In genomic region chr10:22816298-22816653, GRCh38 we compare ENCODE assay signal across 11 cellular contexts.
A peak's percentile ranks its signal among the peaks of the same experiment; 100 is the strongest.
DNase-seq lines count a peak whose midpoint lies in the region; ATAC-seq and TF ChIP-seq lines count a peak whose summit lies in the region.
"Had no signal": no experiment of that assay in that cellular context is flagged by ENCODE, and none has a peak within 500 bp of the region (broad histone marks: within the 10 kb centered on the region; RNA-seq: fewer than 3 reads in every experiment).

No MANE protein-coding gene starts in this region.

- no peaks in the 10 kb centered on the region for H3K27me3 ChIP-seq in breast epithelium
- no peaks in the 10 kb centered on the region for H3K27me3 ChIP-seq in upper lobe of right lung
- H3K27me3 ChIP-seq in esophagus squamous epithelium: no peaks in the 10 kb centered on the region

- ATAC-seq in upper lobe of right lung: peak; percentile 39
- no peak for ATAC-seq in WTC11

- no peaks in the 10 kb centered on the region for H3K27me3 Mint-ChIP-seq in MCF 10A (ENCODE audit: insufficient read depth, unreplicated experiment)
- peaks cover 29% of the 10 kb centered on the region for H3K27me3 Mint-ChIP-seq in WTC11 (ENCODE audit: low read depth)

- intact Hi-C loops in MCF 10A (cut with micrococcal nuclease): loop anchor here (2.0 kb wide), 2 partner anchors 77 to 195 kb away; no protein-coding TSS in a partner anchor
- intact Hi-C loops in breast epithelium (cut with DNase I; ENCODE audit: low total_unique reads): no loop called here
- intact Hi-C loops in upper lobe of right lung (cut with DNase I): no loop called here
- intact Hi-C loops in esophagus squamous epithelium (cut with DNase I): no loop called here

- POLR2A ChIA-PET in MCF 10A (lab: Yijun Ruan, JAX) (no interaction called here), WTC11 (lab: Charles Lee) (no interaction called here)

- DNase-seq in MCF 10A (ENCODE audit: unreplicated experiment) (peak; percentile 92), breast epithelium (ENCODE audit: low spot score in 2 of 2) (no peak), RPMI8226 (peak; percentile 57), fibroblast of peridontal ligament (ENCODE audit: extremely low read depth) (peak; percentile 89), upper lobe of right lung (no peak), WTC11 (ENCODE audit: low spot score) (no peak), NCI-H510A treated with DMSO at 0.1 percent for 48 hours (lab: John Stamatoyannopoulos, UW) (no peak), esophagus squamous epithelium (lab: John Stamatoyannopoulos, UW) (no peak)
- DNase-seq: NCI-H1694, pancreas had no signal

- 72 to 73% methylated on average over 4 of the region's 4 CpGs for WGBS in esophagus squamous epithelium, 2 donors

- H3K4me3 Mint-ChIP-seq in MCF 10A (ENCODE audit: unreplicated experiment) (peak overlapping the region; percentile 38), WTC11 (no peak overlapping the region)
- H3K4me3 Mint-ChIP-seq: CD8-positive, alpha-beta T cell had no signal

- H3K4me1 Mint-ChIP-seq in MCF 10A (ENCODE audit: insufficient read depth, unreplicated experiment) (peaks cover 16% of the 10 kb centered on the region), WTC11 (peaks cover 1% of the 10 kb centered on the region)

- H3K9me3 Mint-ChIP-seq in MCF 10A (ENCODE audit: unreplicated experiment) (no peaks in the 10 kb centered on the region), WTC11 (peaks cover 1% of the 10 kb centered on the region; the same call in 1 of the 2 replicates)
- H3K9me3 Mint-ChIP-seq: CD8-positive, alpha-beta T cell had no signal

- H3K27ac ChIP-seq in breast epithelium (no peak overlapping the region), upper lobe of right lung (no peak overlapping the region), esophagus squamous epithelium (no peak overlapping the region)
- H3K27ac ChIP-seq: pancreas had no signal

- no peak for TF ChIP-seq CTCF in MCF 10A (IDR thresholded peaks at IDR 0.05; ENCODE audit: unreplicated experiment)
- TF ChIP-seq CTCF in breast epithelium (IDR thresholded peaks at IDR 0.05): no peak
- TF ChIP-seq CTCF in upper lobe of right lung (IDR thresholded peaks at IDR 0.05): no peak
- TF ChIP-seq CTCF in WTC11 (IDR thresholded peaks at IDR 0.05): no peak
- no peak for TF ChIP-seq CTCF in esophagus squamous epithelium (IDR thresholded peaks at IDR 0.05)

- H3K36me3 Mint-ChIP-seq in MCF 10A (ENCODE audit: insufficient read depth, unreplicated experiment): no peaks in the 10 kb centered on the region
- H3K36me3 Mint-ChIP-seq in WTC11: no peaks in the 10 kb centered on the region
- H3K36me3 Mint-ChIP-seq: CD8-positive, alpha-beta T cell had no signal

- no peaks in the 10 kb centered on the region for H3K9me3 ChIP-seq in breast epithelium
- no peaks in the 10 kb centered on the region for H3K9me3 ChIP-seq in upper lobe of right lung
- H3K9me3 ChIP-seq in esophagus squamous epithelium: no peaks in the 10 kb centered on the region
- H3K9me3 ChIP-seq: pancreas had no signal

- H3K4me3 ChIP-seq in breast epithelium: no peak overlapping the region
- H3K4me3 ChIP-seq in upper lobe of right lung: no peak overlapping the region
- H3K4me3 ChIP-seq in esophagus squamous epithelium: no peak overlapping the region
- H3K4me3 ChIP-seq: pancreas had no signal

- CTCF ChIA-PET in MCF 10A (lab: Yijun Ruan, JAX) (no interaction called here), WTC11 (lab: Charles Lee) (no interaction called here)

- H3K4me1 ChIP-seq in breast epithelium: no peaks in the 10 kb centered on the region
- H3K4me1 ChIP-seq in upper lobe of right lung: no peaks in the 10 kb centered on the region
- peaks cover 0 to 6% (median 0%) of the 10 kb centered on the region in 3 donors for H3K4me1 ChIP-seq in esophagus squamous epithelium
- H3K4me1 ChIP-seq: pancreas had no signal

- peak overlapping the region; percentile 97 for H3K27ac Mint-ChIP-seq in MCF 10A (ENCODE audit: low read depth, unreplicated experiment)
- no peak overlapping the region for H3K27ac Mint-ChIP-seq in WTC11
- H3K27ac Mint-ChIP-seq: CD8-positive, alpha-beta T cell had no signal

- no peak for TF ChIP-seq POLR2A in breast epithelium (IDR thresholded peaks at IDR 0.05)
- no peak for TF ChIP-seq POLR2A in esophagus squamous epithelium (IDR thresholded peaks at IDR 0.05)

- H3K36me3 ChIP-seq in breast epithelium (no peaks in the 10 kb centered on the region), upper lobe of right lung (no peaks in the 10 kb centered on the region), esophagus squamous epithelium (no peaks in the 10 kb centered on the region)
- H3K36me3 ChIP-seq: pancreas had no signal

- BruUV-seq in MCF 10A (replicated peaks; lab: Mats Ljungman, UMichigan): no TSS peak

TF ChIP-seq in WTC11, 78 proteins besides CTCF, POLR2A, EP300 and RAD21:
- TF ChIP-seq USF2 (CRISPR knock-in tag; IDR thresholded peaks at IDR 0.05): no peak
- TF ChIP-seq OVOL2 (CRISPR knock-in tag; IDR thresholded peaks at IDR 0.05; ENCODE audit: borderline replicate concordance): no peak
- no peak for TF ChIP-seq HMGA2 (CRISPR knock-in tag; IDR thresholded peaks at IDR 0.05)
- no peak for TF ChIP-seq GTF2I (CRISPR knock-in tag; conservative IDR thresholded peaks at IDR 0.05)
- no peak for TF ChIP-seq ESRRA (CRISPR knock-in tag; IDR thresholded peaks at IDR 0.05; ENCODE audit: borderline replicate concordance)
- TF ChIP-seq ZNF232 (CRISPR knock-in tag; IDR thresholded peaks at IDR 0.05): no peak
- no peak for TF ChIP-seq ZBTB21 (CRISPR knock-in tag; IDR thresholded peaks at IDR 0.05; ENCODE audit: borderline replicate concordance)
- TF ChIP-seq SOX15 (CRISPR knock-in tag; IDR thresholded peaks at IDR 0.05): no peak
- no peak for TF ChIP-seq NFATC4 (CRISPR knock-in tag; IDR thresholded peaks at IDR 0.05)
- TF ChIP-seq ZNF219 (CRISPR knock-in tag; IDR thresholded peaks at IDR 0.05; ENCODE audit: borderline replicate concordance): no peak
TF ChIP-seq in WTC11: peak in this region for 0.

Comparison
In these comparisons a context has a peak if more than half of its experiments do, and no peak if none do; other contexts are left out.
1. DNase-seq: peak in MCF 10A (single experiment), RPMI8226 (single experiment) and fibroblast of peridontal ligament (single experiment); none in breast epithelium (0 of 2), upper lobe of right lung (single experiment), WTC11 (single experiment), NCI-H510A treated with DMSO at 0.1 percent for 48 hours (single experiment) and esophagus squamous epithelium (single experiment).